Comparison of ENCODE assay signal across 8 cellular contexts in genomic region chr7:26369519-26370385, GRCh38.
DNase-seq lines count a peak whose midpoint lies in the region; ATAC-seq and TF ChIP-seq lines count a peak whose summit lies in the region.

No MANE protein-coding gene starts in this region.

- H3K9ac ChIP-seq in trophoblast cell (ENCODE audit: low read length) = no peak overlapping the region

- no peaks in the 10 kb centered on the region for H3K79me1 ChIP-seq in trophoblast cell (ENCODE audit: low read length)

- DNase-seq in DMS 273 (lab: John Stamatoyannopoulos, UW; ENCODE audit: unreplicated experiment) (peak; percentile 90), H4 (ENCODE audit: low spot score) (peak; percentile 72), NCI-H2171 treated with DMSO at 0.1 percent for 48 hours (lab: John Stamatoyannopoulos, UW) (peak; percentile 66), foreskin keratinocyte (peak in 1 of 2 donors; percentile 41), trophoblast cell (peak; percentile 42 to 84), ecto neural progenitor cell (ENCODE audit: low spot score) (no peak)

- no peaks in the 10 kb centered on the region for H3K79me2 ChIP-seq in trophoblast cell (ENCODE audit: control insufficient read depth, insufficient read depth, low read length, poor library complexity)

- H3K27ac ChIP-seq in foreskin keratinocyte (no peak overlapping the region), trophoblast cell (ENCODE audit: low read depth, low read length) (no peak overlapping the region)

- no peaks in the 10 kb centered on the region for H3K9me3 ChIP-seq in trophoblast cell (ENCODE audit: insufficient read depth, low read depth, low read length)

- H4K91ac ChIP-seq in trophoblast cell (ENCODE audit: low read depth, low read length) = no peak overlapping the region

- H3K4me1 ChIP-seq in foreskin keratinocyte (no peaks in the 10 kb centered on the region), trophoblast cell (ENCODE audit: control insufficient read depth in 1 of 2, insufficient read depth in 2 of 2, low read length in 2 of 2) (peaks cover 0 to 2% of the 10 kb centered on the region in 2 experiments)

- H3K14ac ChIP-seq in trophoblast cell (ENCODE audit: low read length) = no peak overlapping the region

- peak; percentile 45; the same call in 1 of the 2 replicates for TF ChIP-seq CTCF in WI38 (IDR thresholded peaks at IDR 0.05; ENCODE audit: low read depth, low read length)
- peak; percentile 79 for TF ChIP-seq CTCF in foreskin keratinocyte (conservative IDR thresholded peaks at IDR 0.05)

- H2AFZ ChIP-seq in trophoblast cell (ENCODE audit: insufficient read depth, low read length, poor library complexity) = no peak overlapping the region

- no peak overlapping the region for H4K12ac ChIP-seq in trophoblast cell (ENCODE audit: low read depth, low read length)

- no peak overlapping the region for H2AK5ac ChIP-seq in trophoblast cell (ENCODE audit: low read length)

- no peaks in the 10 kb centered on the region for H3K36me3 ChIP-seq in trophoblast cell (ENCODE audit: control insufficient read depth in 1 of 2, insufficient read depth in 2 of 2, low read length in 2 of 2)

- ATAC-seq in foreskin keratinocyte (peak; percentile 54), GM19324 (IDR thresholded peaks at IDR 0.05; ENCODE audit: low FRiP score, unreplicated experiment) (no peak)

- no peak overlapping the region for H2BK120ac ChIP-seq in trophoblast cell (ENCODE audit: insufficient read depth, low read length, poor library complexity)

- H4K8ac ChIP-seq in trophoblast cell (ENCODE audit: low read depth, low read length) = no peak overlapping the region

- H2BK12ac ChIP-seq in trophoblast cell (ENCODE audit: low read length) = no peak overlapping the region

- WGBS in trophoblast cell (ENCODE audit: extremely low coverage, insufficient coverage, insufficient read length) = no CpG with 5 or more reads among the region's 8 CpGs

- H3K18ac ChIP-seq in trophoblast cell (ENCODE audit: low read length) = no peak overlapping the region

- H3K27me3 ChIP-seq in foreskin keratinocyte (no peaks in the 10 kb centered on the region), trophoblast cell (ENCODE audit: insufficient read depth, low read length) (no peaks in the 10 kb centered on the region)

- H2BK5ac ChIP-seq in trophoblast cell (ENCODE audit: low read depth, low read length, poor library complexity) = no peak overlapping the region

- H3K4me3 ChIP-seq in WI38 (ENCODE audit: low read depth, low read length) (no peak overlapping the region), trophoblast cell (ENCODE audit: low read depth, low read length) (no peak overlapping the region)

- no peak overlapping the region for H3K4me2 ChIP-seq in trophoblast cell (ENCODE audit: low read length)

- H3K4ac ChIP-seq in trophoblast cell (ENCODE audit: low read depth, low read length) = no peak overlapping the region

- H3K23ac ChIP-seq in trophoblast cell (ENCODE audit: low read length) = no peak overlapping the region
